30 cellular contexts compared by ENCODE assay signal in genomic region chr10:72201293-72201692, GRCh38.
"Had no signal": no experiment of that assay in that cellular context is flagged by ENCODE, and none has a peak within 500 bp of the region (broad histone marks: within the 10 kb centered on the region; RNA-seq: fewer than 3 reads in every experiment).

No MANE protein-coding gene starts in this region.

- H3K4me1 Mint-ChIP-seq: stimulated activated memory B cell treated with anti-CD40 and anti-IgM and Interleukin-4, amounts not matched to agents 10 μg/mL and 1 μg/mL and 100 μg/mL, for 72 hours had no signal

- H3K36me3 ChIP-seq: ovary, uterus had no signal

- H3K4me3 Mint-ChIP-seq: naive B cell; naive thymus-derived CD8-positive, alpha-beta T cell; natural killer cell treated with Interleukin-12 subunit alpha and Interleukin-12 subunit beta and Interleukin-15 and Interleukin-18, amount 100 ng/mL, for 72 hours; nephron progenitor cell; neural crest cell; stimulated activated memory B cell treated with anti-CD40 and anti-IgM and Interleukin-4, amounts not matched to agents 10 μg/mL and 1 μg/mL and 100 μg/mL, for 72 hours; stimulated activated naive CD8-positive, alpha-beta T cell treated with anti-CD3 and anti-CD28 coated beads, Interleukin-15, Interleukin-2, amounts not matched to agents 100 ng/mL and 50 ng/mL, for 24 hours; type B pancreatic cell had no signal

- H3K9me3 Mint-ChIP-seq: naive B cell; naive thymus-derived CD8-positive, alpha-beta T cell; natural killer cell treated with Interleukin-12 subunit alpha and Interleukin-12 subunit beta and Interleukin-15 and Interleukin-18, amount 100 ng/mL, for 72 hours; neural crest cell; stimulated activated memory B cell treated with anti-CD40 and anti-IgM and Interleukin-4, amounts not matched to agents 10 μg/mL and 1 μg/mL and 100 μg/mL, for 72 hours; stimulated activated naive CD8-positive, alpha-beta T cell treated with anti-CD3 and anti-CD28 coated beads, Interleukin-15, Interleukin-2, amounts not matched to agents 100 ng/mL and 50 ng/mL, for 24 hours; type B pancreatic cell had no signal

- H3K27me3 ChIP-seq: ovary, spleen, stomach, thyroid gland, tibial nerve, upper lobe of right lung, uterus had no signal

- ATAC-seq: naive thymus-derived CD8-positive, alpha-beta T cell; natural killer cell treated with Interleukin-12 subunit alpha and Interleukin-12 subunit beta and Interleukin-15 and Interleukin-18, amount 100 ng/mL, for 72 hours; psoas muscle; sciatic nerve; stimulated activated memory B cell treated with anti-CD40 and anti-IgM and Interleukin-4, amounts not matched to agents 10 μg/mL and 1 μg/mL and 100 μg/mL, for 72 hours; upper lobe of right lung had no signal

- H3K9me3 ChIP-seq: ovary, psoas muscle, spleen, stomach, thoracic aorta, thyroid gland, tibial nerve, upper lobe of right lung, uterus had no signal

- H2AFZ ChIP-seq: parathyroid adenoma had no signal

- DNase-seq: naive B cell; naive thymus-derived CD8-positive, alpha-beta T cell; nephron progenitor cell; occipital lobe; ovary; psoas muscle; right cardiac atrium; spleen; stimulated activated CD4-positive, alpha-beta T cell treated with anti-CD3 and anti-CD28 coated beads, Interleukin-12 subunit alpha, Interleukin-12 subunit beta, amount 100 ng/mL, for 4 hours; stimulated activated CD4-positive, alpha-beta T cell treated with anti-CD3 and anti-CD28 coated beads, Interleukin-1b, Interleukin-23, amount 100 ng/mL, for 48 hours; stimulated activated CD4-positive, alpha-beta T cell treated with anti-CD3 and anti-CD28 coated beads, Interleukin-4, amount 100 ng/mL, for 1 hour; stimulated activated CD4-positive, alpha-beta T cell treated with anti-CD3 and anti-CD28 coated beads, Interleukin-4, amount 100 ng/mL, for 4 hours; stimulated activated CD8-positive, alpha-beta memory T cell treated with anti-CD3 and anti-CD28 coated beads, Interleukin-4, amount 100 ng/mL, for 48 hours; stimulated activated naive CD4-positive, alpha-beta T cell treated with Interleukin-2 at 50 U/mL for 16 hours; stomach; thyroid gland; upper lobe of right lung; uterus had no signal

- H3K4me1 ChIP-seq: parathyroid adenoma, spleen, stomach, thyroid gland, tibial nerve, upper lobe of right lung, uterus had no signal

- H3K27ac ChIP-seq: ovary, parathyroid adenoma, psoas muscle, skin epidermis, spleen, stomach, thoracic aorta, thyroid gland, tibial nerve, upper lobe of right lung, uterus had no signal

- H3K4me3 ChIP-seq: ovary, psoas muscle, skin epidermis, smooth muscle cell, spleen, stomach, thoracic aorta, thyroid gland, tibial nerve, upper lobe of right lung, uterus had no signal

- H3K4me2 ChIP-seq: smooth muscle cell had no signal

- H3K27me3 Mint-ChIP-seq: naive B cell; naive thymus-derived CD8-positive, alpha-beta T cell; natural killer cell treated with Interleukin-12 subunit alpha and Interleukin-12 subunit beta and Interleukin-15 and Interleukin-18, amount 100 ng/mL, for 72 hours; progenitor cell of endocrine pancreas; stimulated activated memory B cell treated with anti-CD40 and anti-IgM and Interleukin-4, amounts not matched to agents 10 μg/mL and 1 μg/mL and 100 μg/mL, for 72 hours; stimulated activated naive CD8-positive, alpha-beta T cell treated with anti-CD3 and anti-CD28 coated beads, Interleukin-15, Interleukin-2, amounts not matched to agents 100 ng/mL and 50 ng/mL, for 24 hours; type B pancreatic cell had no signal

- H3K27ac Mint-ChIP-seq: naive thymus-derived CD8-positive, alpha-beta T cell; natural killer cell treated with Interleukin-12 subunit alpha and Interleukin-12 subunit beta and Interleukin-15 and Interleukin-18, amount 100 ng/mL, for 72 hours; nephron progenitor cell; progenitor cell of endocrine pancreas; stimulated activated memory B cell treated with anti-CD40 and anti-IgM and Interleukin-4, amounts not matched to agents 10 μg/mL and 1 μg/mL and 100 μg/mL, for 72 hours; stimulated activated naive CD8-positive, alpha-beta T cell treated with anti-CD3 and anti-CD28 coated beads, Interleukin-15, Interleukin-2, amounts not matched to agents 100 ng/mL and 50 ng/mL, for 24 hours; type B pancreatic cell had no signal

- H3K9ac ChIP-seq: parathyroid adenoma had no signal

- H3K79me2 ChIP-seq: parathyroid adenoma had no signal
